16 cellular contexts compared by ENCODE assay signal in genomic region chr7:69967699-69968450, GRCh38.
DNase-seq lines count a peak whose midpoint lies in the region; ATAC-seq, FAIRE-seq and TF ChIP-seq lines count a peak whose summit lies in the region.
"Had no signal": no experiment of that assay in that cellular context is flagged by ENCODE, and none has a peak within 500 bp of the region (broad histone marks: within the 10 kb centered on the region; RNA-seq: fewer than 3 reads in every experiment).

No MANE protein-coding gene starts in this region.

- no peaks in the 10 kb centered on the region for H3K27me3 Mint-ChIP-seq in activated B cell treated with CpG ODN at 0.5 μM for 24 hours
- H3K27me3 Mint-ChIP-seq: activated CD4-positive, alpha-beta T cell treated with anti-CD3 and anti-CD28 coated beads, Interleukin-2, amount 10 ng/mL, durations not matched to agents 24 days and 14 days had no signal

- DNase-seq in cardiac muscle cell (ENCODE audit: low read depth in 1 of 2, low spot score in 1 of 2) (peak; percentile 23 to 28), Right ventricle myocardium inferior (ENCODE audit: missing footprints) (no peak), activated B cell treated with CpG ODN at 0.5 μM for 24 hours (no peak), kidney (no peak), upper lobe of right lung (no peak), activated gamma-delta T cell (lab: John Stamatoyannopoulos, UW) (no peak)
- no peak for DNase-seq in stimulated activated CD4-positive, alpha-beta T cell treated with anti-CD3 and anti-CD28 coated beads, Interleukin-4, amount 100 ng/mL, for 1 hour
- DNase-seq: ACHN; activated CD4-positive, alpha-beta T cell treated with anti-CD3 and anti-CD28 coated beads, Interleukin-2, amount 10 ng/mL, durations not matched to agents 24 days and 14 days; activated naive CD4-positive, alpha-beta T cell treated with anti-CD3 and anti-CD28 coated beads for 36 hours; effector CD8-positive, alpha-beta T cell; IMR-90; NCI-H2227 treated with DMSO at 0.1 percent for 48 hours; transverse colon had no signal

- H3K9me3 ChIP-seq in cardiac muscle cell (ENCODE audit: low read depth) = no peaks in the 10 kb centered on the region
- no peaks in the 10 kb centered on the region for H3K9me3 ChIP-seq in kidney (ENCODE audit: control insufficient read depth in 1 of 2, low read length in 2 of 2)
- H3K9me3 ChIP-seq in upper lobe of right lung = no peaks in the 10 kb centered on the region
- H3K9me3 ChIP-seq: pancreas, transverse colon had no signal

- H3K4me1 ChIP-seq in cardiac muscle cell (ENCODE audit: low read depth) (peaks cover 56% of the 10 kb centered on the region), kidney (ENCODE audit: control insufficient read depth in 1 of 2, insufficient read depth in 1 of 2, low read depth in 1 of 2, low read length in 2 of 2) (peaks cover 0 to 8% of the 10 kb centered on the region in 2 donors), upper lobe of right lung (peaks cover 18% of the 10 kb centered on the region)

- ATAC-seq in Right ventricle myocardium inferior (no peak), activated B cell treated with CpG ODN at 0.5 μM for 24 hours (ENCODE audit: low read depth) (peak; percentile 34), upper lobe of right lung (no peak), GM21528 (IDR thresholded peaks at IDR 0.05; ENCODE audit: low FRiP score, unreplicated experiment) (no peak)

- peaks cover 37% of the 10 kb centered on the region for H3K4me1 Mint-ChIP-seq in activated B cell treated with CpG ODN at 0.5 μM for 24 hours
- H3K4me1 Mint-ChIP-seq: activated CD4-positive, alpha-beta T cell treated with anti-CD3 and anti-CD28 coated beads, Interleukin-2, amount 10 ng/mL, durations not matched to agents 24 days and 14 days had no signal

- no peaks in the 10 kb centered on the region for H3K9me3 Mint-ChIP-seq in activated B cell treated with CpG ODN at 0.5 μM for 24 hours
- H3K9me3 Mint-ChIP-seq: activated CD4-positive, alpha-beta T cell treated with anti-CD3 and anti-CD28 coated beads, Interleukin-2, amount 10 ng/mL, durations not matched to agents 24 days and 14 days; activated naive CD4-positive, alpha-beta T cell treated with anti-CD3 and anti-CD28 coated beads for 36 hours had no signal

- H3K27ac ChIP-seq in cardiac muscle cell = peak overlapping the region; percentile 22
- H3K27ac ChIP-seq in kidney (ENCODE audit: low read depth in 2 of 2, low read length in 2 of 2) = no peak overlapping the region
- no peak overlapping the region for H3K27ac ChIP-seq in upper lobe of right lung
- H3K27ac ChIP-seq: pancreas, transverse colon had no signal

- no peak overlapping the region for H3K27ac Mint-ChIP-seq in activated B cell treated with CpG ODN at 0.5 μM for 24 hours
- H3K27ac Mint-ChIP-seq: activated CD4-positive, alpha-beta T cell treated with anti-CD3 and anti-CD28 coated beads, Interleukin-2, amount 10 ng/mL, durations not matched to agents 24 days and 14 days; activated naive CD4-positive, alpha-beta T cell treated with anti-CD3 and anti-CD28 coated beads for 36 hours had no signal

- H3K36me3 ChIP-seq in cardiac muscle cell (no peaks in the 10 kb centered on the region), kidney (ENCODE audit: control insufficient read depth in 1 of 2, insufficient read depth in 2 of 2, low read length in 2 of 2) (no peaks in the 10 kb centered on the region), upper lobe of right lung (no peaks in the 10 kb centered on the region)
- H3K36me3 ChIP-seq: pancreas, transverse colon had no signal

- TF ChIP-seq CTCF in cardiac muscle cell (IDR thresholded peaks at IDR 0.05; ENCODE audit: low read depth, low read length) (no peak), activated B cell treated with CpG ODN at 0.5 μM for 24 hours (IDR thresholded peaks at IDR 0.05) (no peak), kidney (IDR thresholded peaks at IDR 0.05; ENCODE audit: borderline replicate concordance, extremely low read depth, insufficient read depth) (no peak), upper lobe of right lung (IDR thresholded peaks at IDR 0.05) (no peak)

- no peaks in the 10 kb centered on the region for H3K36me3 Mint-ChIP-seq in activated B cell treated with CpG ODN at 0.5 μM for 24 hours (ENCODE audit: low read depth)

- CTCF ChIA-PET in activated B cell treated with CpG ODN at 0.5 μM for 24 hours (lab: Charles Lee) = no interaction called here

- intact Hi-C loops in Right ventricle myocardium inferior (cut with DNase I) (no loop called here), activated B cell treated with CpG ODN at 0.5 μM for 24 hours (cut with micrococcal nuclease) (no loop called here), kidney (cut with DNase I) (no loop called here), upper lobe of right lung (cut with DNase I) (no loop called here)

- no peak overlapping the region for H3K4me3 Mint-ChIP-seq in activated B cell treated with CpG ODN at 0.5 μM for 24 hours
- H3K4me3 Mint-ChIP-seq: activated CD4-positive, alpha-beta T cell treated with anti-CD3 and anti-CD28 coated beads, Interleukin-2, amount 10 ng/mL, durations not matched to agents 24 days and 14 days; activated naive CD4-positive, alpha-beta T cell treated with anti-CD3 and anti-CD28 coated beads for 36 hours had no signal

- POLR2A ChIA-PET in activated B cell treated with CpG ODN at 0.5 μM for 24 hours (lab: Charles Lee) = no interaction called here

- H3K9ac ChIP-seq in kidney (ENCODE audit: low read length in 2 of 2) = no peak overlapping the region

- no peaks in the 10 kb centered on the region for H3K27me3 ChIP-seq in cardiac muscle cell
- H3K27me3 ChIP-seq in upper lobe of right lung = no peaks in the 10 kb centered on the region
- H3K27me3 ChIP-seq: pancreas, transverse colon had no signal

- no peak for FAIRE-seq in kidney (lab: Jason Lieb, UNC)
- FAIRE-seq: pancreas had no signal

- peak overlapping the region; percentile 43 for H3K4me3 ChIP-seq in cardiac muscle cell
- H3K4me3 ChIP-seq in kidney (ENCODE audit: low read length in 2 of 2) = peak overlapping the region; percentile 9 to 17
- H3K4me3 ChIP-seq in upper lobe of right lung = peak overlapping the region; percentile 3
- H3K4me3 ChIP-seq: transverse colon had no signal

Comparison
In these comparisons a context has a peak if more than half of its experiments do, and no peak if none do; other contexts are left out.
1. DNase-seq: peak in cardiac muscle cell (2 of 2); none in Right ventricle myocardium inferior (single experiment), activated B cell treated with CpG ODN at 0.5 μM for 24 hours (single experiment), kidney (single experiment), upper lobe of right lung (single experiment), activated gamma-delta T cell (single experiment) and stimulated activated CD4-positive, alpha-beta T cell treated with anti-CD3 and anti-CD28 coated beads, Interleukin-4, amount 100 ng/mL, for 1 hour (single experiment).
2. Peak in every context shown above with its lines, with median percentiles within 50 percentile points of each other: H3K4me3 ChIP-seq.